In genomic region chr7:50140688-50141087, GRCh38 we compare ENCODE assay signal across 22 cellular contexts. TPM values are rescaled to one million over a fixed set of nuclear protein-coding genes. Genes with fewer than 3 reads are reported as not detected.
"Had no signal": no experiment of that assay in that cellular context is flagged by ENCODE, and none has a peak within 500 bp of the region (broad histone marks: within the 10 kb centered on the region; RNA-seq: fewer than 3 reads in every experiment).

No MANE protein-coding gene starts in this region.

- H3K4me1 ChIP-seq: parathyroid adenoma, prostate gland, right atrium auricular region, sigmoid colon, thyroid gland, vagina had no signal

- H3K27ac Mint-ChIP-seq: natural killer cell treated with Interleukin-12 subunit alpha and Interleukin-12 subunit beta and Interleukin-15 and Interleukin-18, amount 100 ng/mL, for 72 hours; stimulated activated effector memory CD8-positive, alpha-beta T cell treated with anti-CD3 and anti-CD28 coated beads, Interleukin-12 subunit alpha, Interleukin-12 subunit beta, amount 100 ng/mL, for 72 hours had no signal

- DNase-seq: dorsolateral prefrontal cortex; effector CD4-positive, alpha-beta T cell; head of caudate nucleus; sigmoid colon; stimulated activated CD4-positive, alpha-beta T cell treated with anti-CD3 and anti-CD28 coated beads, Interleukin-2, amount 100 ng/mL, for 24 hours; stimulated activated CD4-positive, alpha-beta T cell treated with anti-CD3 and anti-CD28 coated beads, Interleukin-4, amount 100 ng/mL, for 24 hours; stimulated activated naive CD4-positive, alpha-beta T cell treated with Interleukin-2 at 50 U/mL for 16 hours; stomach; thyroid gland; trophoblast cell had no signal

- H3K36me3 ChIP-seq: neutrophil, prostate gland, right atrium auricular region, sigmoid colon, stomach, thyroid gland, vagina had no signal

- H3K9me3 ChIP-seq: neutrophil, prostate gland, right atrium auricular region, stomach, thyroid gland, vagina had no signal

- H2AFZ ChIP-seq: parathyroid adenoma had no signal

- H3K4me3 ChIP-seq: dorsolateral prefrontal cortex, lung, prostate gland, right atrium auricular region, sigmoid colon, stomach, thyroid gland, vagina had no signal

- H3K9ac ChIP-seq: parathyroid adenoma had no signal

- H3K4me1 Mint-ChIP-seq: stimulated activated effector memory CD8-positive, alpha-beta T cell treated with anti-CD3 and anti-CD28 coated beads, Interleukin-12 subunit alpha, Interleukin-12 subunit beta, amount 100 ng/mL, for 72 hours had no signal

- ATAC-seq: natural killer cell treated with Interleukin-12 subunit alpha and Interleukin-12 subunit beta and Interleukin-15 and Interleukin-18, amount 100 ng/mL, for 72 hours; stimulated activated effector memory CD8-positive, alpha-beta T cell treated with anti-CD3 and anti-CD28 coated beads, Interleukin-12 subunit alpha, Interleukin-12 subunit beta, amount 100 ng/mL, for 72 hours had no signal

- H3K79me2 ChIP-seq: parathyroid adenoma had no signal

- H3K9me3 Mint-ChIP-seq: memory B cell; natural killer cell treated with Interleukin-12 subunit alpha and Interleukin-12 subunit beta and Interleukin-15 and Interleukin-18, amount 100 ng/mL, for 72 hours; stimulated activated effector memory CD8-positive, alpha-beta T cell treated with anti-CD3 and anti-CD28 coated beads, Interleukin-12 subunit alpha, Interleukin-12 subunit beta, amount 100 ng/mL, for 72 hours had no signal

- H3K27me3 ChIP-seq: neutrophil, right atrium auricular region, sigmoid colon, thyroid gland, vagina had no signal

- H3K4me3 Mint-ChIP-seq: natural killer cell treated with Interleukin-12 subunit alpha and Interleukin-12 subunit beta and Interleukin-15 and Interleukin-18, amount 100 ng/mL, for 72 hours; neural crest cell; stimulated activated effector memory CD8-positive, alpha-beta T cell treated with anti-CD3 and anti-CD28 coated beads, Interleukin-12 subunit alpha, Interleukin-12 subunit beta, amount 100 ng/mL, for 72 hours had no signal

- H3K36me3 Mint-ChIP-seq: memory B cell; natural killer cell treated with Interleukin-12 subunit alpha and Interleukin-12 subunit beta and Interleukin-15 and Interleukin-18, amount 100 ng/mL, for 72 hours; stimulated activated effector memory CD8-positive, alpha-beta T cell treated with anti-CD3 and anti-CD28 coated beads, Interleukin-12 subunit alpha, Interleukin-12 subunit beta, amount 100 ng/mL, for 72 hours had no signal

- H3K27ac ChIP-seq: dorsolateral prefrontal cortex, neutrophil, parathyroid adenoma, prostate gland, right atrium auricular region, sigmoid colon, stomach, thyroid gland, vagina had no signal

RNA-seq across cellular contexts. Expression of gene ZPBP, which starts 47.6 kb away (rescaled TPM):
- polyA plus RNA-seq: esophagus, keratinocyte, sigmoid colon, stomach had no signal
